30 cellular contexts compared by ENCODE assay signal in genomic region chr20:2144850-2145249, GRCh38.
"Had no signal": no experiment of that assay in that cellular context is flagged by ENCODE, and none has a peak within 500 bp of the region (broad histone marks: within the 10 kb centered on the region; RNA-seq: fewer than 3 reads in every experiment).

No MANE protein-coding gene starts in this region.

- H3K4me3 ChIP-seq: body of pancreas, gastrocnemius medialis, lower lobe of right lung, skin epidermis, uterus had no signal

- H3K27me3 ChIP-seq: body of pancreas, gastrocnemius medialis, uterus had no signal

- H3K4me1 Mint-ChIP-seq: stimulated activated memory B cell treated with anti-CD40 and anti-IgM and Interleukin-4, amounts not matched to agents 10 μg/mL and 1 μg/mL and 100 μg/mL, for 72 hours had no signal

- H3K4me3 Mint-ChIP-seq: activated CD4-positive, alpha-beta T cell treated with anti-CD3 and anti-CD28 coated beads, Interleukin-2, amount 10 ng/mL, durations not matched to agents 7 days and 5 days; activated CD8-positive, alpha-beta T cell treated with anti-CD3 and anti-CD28 coated beads for 36 hours; activated T-cell treated with anti-CD3 and anti-CD28 coated beads, Interleukin-2, amount 50 U/mL, for 4 hours; activated T-helper 17 cell treated with anti-CD3 and anti-CD28 coated beads, Interleukin-2, amount 50 U/mL, for 72 hours; immature natural killer cell; natural killer cell; stimulated activated memory B cell treated with anti-CD40 and anti-IgM and Interleukin-4, amounts not matched to agents 10 μg/mL and 1 μg/mL and 100 μg/mL, for 72 hours; stimulated activated naive CD8-positive, alpha-beta T cell treated with anti-CD3 and anti-CD28 coated beads, Interleukin-15, amount 100 ng/mL, for 72 hours; T-helper 17 cell; type B pancreatic cell had no signal

- H3K27ac ChIP-seq: body of pancreas, gastrocnemius medialis, lower lobe of right lung, skin epidermis, uterus had no signal

- DNase-seq: activated CD4-positive, alpha-beta T cell treated with anti-CD3 and anti-CD28 coated beads for 1 hour; activated CD4-positive, alpha-beta T cell treated with anti-CD3 and anti-CD28 coated beads, Interleukin-2, amount 10 ng/mL, durations not matched to agents 7 days and 5 days; activated CD8-positive, alpha-beta T cell treated with anti-CD3 and anti-CD28 coated beads for 36 hours; activated gamma-delta T cell treated with Interleukin-2 at 50 U/mL for 16 hours; activated T-cell treated with anti-CD3 and anti-CD28 coated beads, Interleukin-2, amount 50 U/mL, for 4 hours; body of pancreas; dermis blood vessel endothelial cell; effector CD4-positive, alpha-beta T cell; gastrocnemius medialis; hippocampal formation; immature natural killer cell; lower lobe of right lung; mesenchymal stem cell; natural killer cell; stimulated activated CD4-positive, alpha-beta T cell treated with anti-CD3 and anti-CD28 coated beads, Interleukin-1b, Interleukin-23, amount 100 ng/mL, for 48 hours; stimulated activated CD4-positive, alpha-beta T cell treated with anti-CD3 and anti-CD28 coated beads, Interleukin-4, amount 100 ng/mL, for 4 hours; stimulated activated CD8-positive, alpha-beta memory T cell treated with anti-CD3 and anti-CD28 coated beads, Interleukin-4, amount 100 ng/mL, for 48 hours; stimulated activated naive CD8-positive, alpha-beta T cell treated with anti-CD3 and anti-CD28 coated beads, Interleukin-15, amount 100 ng/mL, for 72 hours; substantia nigra; T-helper 17 cell; T1000; uterus had no signal

- H3K36me3 Mint-ChIP-seq: activated naive CD4-positive, alpha-beta T cell treated with anti-CD3 and anti-CD28 coated beads, Interleukin-2, amount 50 U/mL, for 72 hours; natural killer cell had no signal

- ATAC-seq: activated CD8-positive, alpha-beta T cell treated with anti-CD3 and anti-CD28 coated beads for 36 hours; activated naive CD4-positive, alpha-beta T cell treated with anti-CD3 and anti-CD28 coated beads, Interleukin-2, amount 50 U/mL, for 72 hours; activated T-cell treated with anti-CD3 and anti-CD28 coated beads, Interleukin-2, amount 50 U/mL, for 4 hours; activated T-helper 17 cell treated with anti-CD3 and anti-CD28 coated beads, Interleukin-2, amount 50 U/mL, for 72 hours; body of pancreas; gastrocnemius medialis; lower lobe of right lung; natural killer cell; sciatic nerve; stimulated activated memory B cell treated with anti-CD40 and anti-IgM and Interleukin-4, amounts not matched to agents 10 μg/mL and 1 μg/mL and 100 μg/mL, for 72 hours; stimulated activated naive CD8-positive, alpha-beta T cell treated with anti-CD3 and anti-CD28 coated beads, Interleukin-15, amount 100 ng/mL, for 72 hours; T-helper 17 cell had no signal

- H3K36me3 ChIP-seq: uterus had no signal

- H3K9me3 Mint-ChIP-seq: activated CD4-positive, alpha-beta T cell treated with anti-CD3 and anti-CD28 coated beads, Interleukin-2, amount 10 ng/mL, durations not matched to agents 7 days and 5 days; activated CD8-positive, alpha-beta T cell treated with anti-CD3 and anti-CD28 coated beads for 36 hours; activated naive CD4-positive, alpha-beta T cell treated with anti-CD3 and anti-CD28 coated beads, Interleukin-2, amount 50 U/mL, for 72 hours; activated T-cell treated with anti-CD3 and anti-CD28 coated beads, Interleukin-2, amount 50 U/mL, for 4 hours; activated T-helper 17 cell treated with anti-CD3 and anti-CD28 coated beads, Interleukin-2, amount 50 U/mL, for 72 hours; immature natural killer cell; natural killer cell; stimulated activated memory B cell treated with anti-CD40 and anti-IgM and Interleukin-4, amounts not matched to agents 10 μg/mL and 1 μg/mL and 100 μg/mL, for 72 hours; stimulated activated naive CD8-positive, alpha-beta T cell treated with anti-CD3 and anti-CD28 coated beads, Interleukin-15, amount 100 ng/mL, for 72 hours; type B pancreatic cell had no signal

- H3K27ac Mint-ChIP-seq: activated CD4-positive, alpha-beta T cell treated with anti-CD3 and anti-CD28 coated beads, Interleukin-2, amount 10 ng/mL, durations not matched to agents 7 days and 5 days; activated CD8-positive, alpha-beta T cell treated with anti-CD3 and anti-CD28 coated beads for 36 hours; activated T-helper 17 cell treated with anti-CD3 and anti-CD28 coated beads, Interleukin-2, amount 50 U/mL, for 72 hours; stimulated activated memory B cell treated with anti-CD40 and anti-IgM and Interleukin-4, amounts not matched to agents 10 μg/mL and 1 μg/mL and 100 μg/mL, for 72 hours; T-helper 17 cell had no signal

- H3K4me1 ChIP-seq: body of pancreas, uterus had no signal

- H3K27me3 Mint-ChIP-seq: activated CD4-positive, alpha-beta T cell treated with anti-CD3 and anti-CD28 coated beads, Interleukin-2, amount 10 ng/mL, durations not matched to agents 7 days and 5 days; activated CD8-positive, alpha-beta T cell treated with anti-CD3 and anti-CD28 coated beads for 36 hours; activated T-helper 17 cell treated with anti-CD3 and anti-CD28 coated beads, Interleukin-2, amount 50 U/mL, for 72 hours; progenitor cell of endocrine pancreas; stimulated activated memory B cell treated with anti-CD40 and anti-IgM and Interleukin-4, amounts not matched to agents 10 μg/mL and 1 μg/mL and 100 μg/mL, for 72 hours; stimulated activated naive CD8-positive, alpha-beta T cell treated with anti-CD3 and anti-CD28 coated beads, Interleukin-15, amount 100 ng/mL, for 72 hours; T-helper 17 cell; type B pancreatic cell had no signal

- H3K9me3 ChIP-seq: body of pancreas, gastrocnemius medialis, lower lobe of right lung, uterus had no signal

- FAIRE-seq: colon had no signal
